Comparison of ENCODE assay signal across 8 cellular contexts in the genomic region with DNA sequence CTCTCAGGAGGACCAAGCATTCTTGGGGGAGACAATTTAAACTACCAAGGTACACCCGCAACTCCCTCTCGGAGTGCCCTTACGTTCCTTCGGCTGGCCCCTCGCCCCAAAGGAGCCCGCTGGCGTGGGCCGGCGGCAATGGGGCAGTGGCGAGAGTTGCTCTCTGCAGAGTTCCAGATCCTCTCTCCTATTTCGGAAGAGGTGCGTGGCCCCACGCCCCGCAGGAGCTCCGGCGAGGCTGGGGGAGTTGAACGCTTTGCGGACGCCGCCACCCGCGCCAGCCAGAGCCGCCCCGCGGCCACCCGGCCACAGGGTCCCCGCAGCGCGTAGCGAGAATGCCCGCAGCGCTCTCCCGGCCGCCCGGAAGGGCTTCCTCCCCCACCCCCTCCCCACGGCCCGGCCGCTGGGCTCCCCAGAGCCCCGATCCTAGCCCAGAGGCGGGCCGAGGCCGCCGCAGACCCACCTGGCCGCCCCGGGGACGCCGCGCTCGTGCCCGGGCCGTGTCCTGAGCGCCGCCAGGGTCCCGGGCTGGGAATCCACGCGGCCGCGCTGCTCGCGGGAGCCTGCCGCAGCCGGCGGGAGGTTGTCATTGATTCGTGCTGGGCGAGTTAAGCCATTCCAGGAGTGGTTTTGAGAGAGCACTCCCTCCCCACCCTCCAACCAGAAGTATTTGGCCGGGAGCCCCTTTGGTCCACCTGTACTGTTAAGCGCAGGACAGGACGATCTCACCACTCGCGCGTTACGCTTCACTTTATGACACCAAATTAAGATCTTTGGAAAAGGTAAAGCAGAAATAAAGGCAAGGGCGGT.
DNase-seq lines count a peak whose midpoint lies in the region; ATAC-seq, FAIRE-seq and TF ChIP-seq lines count a peak whose summit lies in the region.

No MANE protein-coding gene starts in this region.

- H3K27ac ChIP-seq in Peyer's patch, result peak overlapping the region in 3 of 4 donors; percentile 63 to 83 (median 80)
- peak overlapping the region; percentile 58 to 76 for H3K27ac ChIP-seq in ovary

- FAIRE-seq in frontal cortex (lab: Jason Lieb, UNC), result no peak

- H3K4me1 ChIP-seq in Peyer's patch (peaks cover 0 to 40% (median 3%) of the 10 kb centered on the region in 4 donors), ovary (ENCODE audit: insufficient read depth) (peaks cover 12% of the 10 kb centered on the region)

- H3K36me3 ChIP-seq in Peyer's patch (no peaks in the 10 kb centered on the region), ovary (no peaks in the 10 kb centered on the region)

- TF ChIP-seq CTCF in Peyer's patch (IDR thresholded peaks at IDR 0.05) (peak in 1 of 6 experiments; percentile 8), ovary (IDR thresholded peaks at IDR 0.05) (no peak)

- TF ChIP-seq POLR2A in Peyer's patch (IDR thresholded peaks at IDR 0.05) (no peak), ovary (IDR thresholded peaks at IDR 0.05) (no peak)

- DNase-seq in DMS53 (lab: John Stamatoyannopoulos, UW) (peak; percentile 77), Peyer's patch (peak in 1 of 3 donors; percentile 68), frontal cortex (ENCODE audit: low spot score in 2 of 2) (peak; percentile 53 to 56), ovary (peak; percentile 42 to 65 (median 56)), AML-193 (lab: John Stamatoyannopoulos, UW) (no peak), NCI-H526 treated with DMSO at 0.1 percent for 48 hours (lab: John Stamatoyannopoulos, UW) (no peak)

- intact Hi-C loops in ovary (cut with DNase I), result no loop called here

- no peak for TF ChIP-seq EP300 in ovary (IDR thresholded peaks at IDR 0.05)

- WGBS in ovary, 3 donors, result 2 to 3% (median 3%) methylated on average over 48 to 73 of the region's 73 CpGs

- H3K4me3 ChIP-seq in Peyer's patch (peak overlapping the region; percentile 32 to 72 (median 53)), ovary (peak overlapping the region; percentile 53)

- ATAC-seq in GM19463 (IDR thresholded peaks at IDR 0.05; ENCODE audit: unreplicated experiment), result no peak
- ATAC-seq in GM18511 (IDR thresholded peaks at IDR 0.05; ENCODE audit: unreplicated experiment), result no peak

- H3K9me3 ChIP-seq in Peyer's patch (no peaks in the 10 kb centered on the region), ovary (no peaks in the 10 kb centered on the region)

- H3K27me3 ChIP-seq in Peyer's patch, result no peaks in the 10 kb centered on the region
- no peaks in the 10 kb centered on the region for H3K27me3 ChIP-seq in ovary

Comparison
In these comparisons a context has a peak if more than half of its experiments do, and no peak if none do; other contexts are left out.
1. DNase-seq: peak in DMS53 (single experiment), frontal cortex (2 of 2) and ovary (5 of 5); none in AML-193 (0 of 2) and NCI-H526 treated with DMSO at 0.1 percent for 48 hours (single experiment).